ENCODE assay signal across 9 cellular contexts in genomic region chr3:71062037-71062919, GRCh38.
A peak's percentile ranks its signal among the peaks of the same experiment; 100 is the strongest.
DNase-seq lines count a peak whose midpoint lies in the region; ATAC-seq and TF ChIP-seq lines count a peak whose summit lies in the region.
"Had no signal": no experiment of that assay in that cellular context is flagged by ENCODE, and none has a peak within 500 bp of the region (broad histone marks: within the 10 kb centered on the region; RNA-seq: fewer than 3 reads in every experiment).

No MANE protein-coding gene starts in this region.

- no peak for TF ChIP-seq POLR2A in erythroblast (IDR thresholded peaks at IDR 0.05; ENCODE audit: low read length)

- intact Hi-C loops in left lung (cut with DNase I): no loop called here

- H3K9me3 ChIP-seq in left lung (no peaks in the 10 kb centered on the region), BE2C (no peaks in the 10 kb centered on the region)

- H3K9me3 Mint-ChIP-seq in HFFc6: no peaks in the 10 kb centered on the region
- H3K9me3 Mint-ChIP-seq: stimulated activated naive CD8-positive, alpha-beta T cell treated with anti-CD3 and anti-CD28 coated beads, Interleukin-15, Interleukin-2, amounts not matched to agents 100 ng/mL and 50 ng/mL, for 24 hours had no signal

- no peaks in the 10 kb centered on the region for H3K27me3 ChIP-seq in left lung
- H3K27me3 ChIP-seq in BE2C: no peaks in the 10 kb centered on the region

- peaks cover 36 to 72% of the 10 kb centered on the region in 2 donors for H3K4me1 ChIP-seq in left lung
- H3K4me1 ChIP-seq in BE2C: peaks cover 20% of the 10 kb centered on the region

- in situ Hi-C loops in astrocyte of the cerebellum (cut with HindIII; ENCODE audit: low sequenced_read_pairs): no loop called here

- H3K4me3 ChIP-seq in astrocyte of the cerebellum (ENCODE audit: low read depth, low read length) (peak overlapping the region; percentile 59), left lung (peak overlapping the region; percentile 46 to 72), BE2C (ENCODE audit: low read depth, low read length) (no peak overlapping the region)

- peaks cover 18% of the 10 kb centered on the region for H3K4me1 Mint-ChIP-seq in HFFc6 (ENCODE audit: low read depth)

- H3K36me3 ChIP-seq in left lung: no peaks in the 10 kb centered on the region
- H3K36me3 ChIP-seq in BE2C: no peaks in the 10 kb centered on the region

- peak overlapping the region; percentile 63; the same call in 1 of the 2 replicates for H3K4me3 Mint-ChIP-seq in HFFc6
- H3K4me3 Mint-ChIP-seq: stimulated activated naive CD8-positive, alpha-beta T cell treated with anti-CD3 and anti-CD28 coated beads, Interleukin-15, Interleukin-2, amounts not matched to agents 100 ng/mL and 50 ng/mL, for 24 hours had no signal

- peak overlapping the region; percentile 94 to 96 for H3K27ac ChIP-seq in left lung

- no peak overlapping the region for H3K27ac Mint-ChIP-seq in HFFc6
- H3K27ac Mint-ChIP-seq: stimulated activated naive CD8-positive, alpha-beta T cell treated with anti-CD3 and anti-CD28 coated beads, Interleukin-15, Interleukin-2, amounts not matched to agents 100 ng/mL and 50 ng/mL, for 24 hours had no signal

- H3K27me3 Mint-ChIP-seq in HFFc6 (ENCODE audit: insufficient read depth): no peaks in the 10 kb centered on the region
- H3K27me3 Mint-ChIP-seq: stimulated activated naive CD8-positive, alpha-beta T cell treated with anti-CD3 and anti-CD28 coated beads, Interleukin-15, Interleukin-2, amounts not matched to agents 100 ng/mL and 50 ng/mL, for 24 hours had no signal

- ATAC-seq in left lung: no peak

- TF ChIP-seq CTCF in HFFc6 (IDR thresholded peaks at IDR 0.05) (no peak), astrocyte of the cerebellum (IDR thresholded peaks at IDR 0.05; ENCODE audit: low read depth, low read length, missing control alignments) (no peak), left lung (IDR thresholded peaks at IDR 0.05) (no peak), BE2C (IDR thresholded peaks at IDR 0.05; ENCODE audit: low read depth, low read length) (no peak)

- no peak for DNase-seq in HFFc6
- no peak for DNase-seq in astrocyte of the cerebellum (ENCODE audit: low read depth)
- DNase-seq in left lung: no peak
- peak; percentile 47 for DNase-seq in superior temporal gyrus (ENCODE audit: extremely low spot score)
- DNase-seq in NCI-H2227 (lab: John Stamatoyannopoulos, UW; ENCODE audit: unreplicated experiment): no peak
- no peak for DNase-seq in ecto neural progenitor cell (ENCODE audit: low spot score)
- no peak for DNase-seq in BE2C
- no peak for DNase-seq in erythroblast (lab: John Stamatoyannopoulos, UW)

- H3K36me3 Mint-ChIP-seq in HFFc6 (ENCODE audit: low read depth): peaks cover 19% of the 10 kb centered on the region
